Comparison of ENCODE assay signal across 11 cellular contexts in the genomic region with DNA sequence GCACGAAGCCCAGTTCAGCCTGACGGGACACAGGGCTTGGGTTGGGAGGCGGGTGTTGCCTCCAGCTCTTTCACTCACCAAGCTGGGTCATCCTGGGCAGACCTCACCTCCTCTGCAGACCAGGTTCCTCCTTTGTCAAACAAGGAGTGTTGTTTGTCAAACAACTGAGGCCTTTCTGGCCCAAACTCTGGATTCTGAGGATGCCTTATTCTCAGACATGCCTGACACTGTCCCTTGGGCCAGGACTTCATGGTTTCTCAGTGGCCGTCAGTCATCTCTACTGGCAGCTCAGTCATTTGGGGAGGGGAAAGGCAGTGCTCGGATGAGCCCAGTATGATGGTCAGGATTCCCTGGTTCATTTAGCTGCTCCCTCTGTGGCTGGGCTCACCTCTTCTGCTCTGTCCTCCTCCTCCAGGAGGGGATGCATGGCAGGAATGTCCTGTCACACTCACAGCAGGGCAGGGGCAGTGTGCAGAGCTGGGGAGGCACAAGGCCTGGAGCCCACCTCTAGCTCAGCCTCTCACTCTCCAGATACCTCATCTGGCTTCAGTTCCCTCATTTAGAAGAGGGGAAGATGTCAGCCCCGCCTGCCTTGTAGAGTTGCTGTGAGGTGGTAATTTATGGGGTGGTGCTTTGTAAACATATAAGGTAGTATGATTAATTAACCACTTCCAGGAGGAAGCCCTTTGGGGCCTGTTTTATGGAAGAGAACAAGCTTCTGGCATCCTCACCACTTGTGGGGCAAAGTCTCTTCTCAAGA. TPM values are rescaled to one million over a fixed set of nuclear protein-coding genes. Genes with fewer than 3 reads are reported as not detected.
DNase-seq lines count a peak whose midpoint lies in the region; ATAC-seq and TF ChIP-seq lines count a peak whose summit lies in the region.
"Had no signal": no experiment of that assay in that cellular context is flagged by ENCODE, and none has a peak within 500 bp of the region (broad histone marks: within the 10 kb centered on the region; RNA-seq: fewer than 3 reads in every experiment).

No MANE protein-coding gene starts in this region.

- intact Hi-C loops in cardiac septum (cut with DNase I), result no loop called here
- intact Hi-C loops in Right ventricle myocardium inferior (cut with DNase I), result no loop called here
- intact Hi-C loops in activated CD4-positive, alpha-beta memory T cell treated with anti-CD3 and anti-CD28 coated beads for 36 hours (cut with micrococcal nuclease), result loop anchor here (1.0 to 10.0 kb wide), 3 partner anchors 7 to 603 kb away; a partner anchor contains a TSS
- intact Hi-C loops in lower lobe of right lung (cut with DNase I), result no loop called here
- intact Hi-C loops in vagina (cut with DNase I), result no loop called here

- CTCF ChIA-PET in activated CD4-positive, alpha-beta memory T cell treated with anti-CD3 and anti-CD28 coated beads for 36 hours (lab: Charles Lee), result interaction anchor here (1.0 to 5.3 kb wide), 7 partner anchors 12 to 625 kb away, joined by 3 to 39 read pairs (median 5); no protein-coding TSS in a partner anchor

- peak overlapping the region; percentile 25 for H3K27ac ChIP-seq in lower lobe of right lung
- peak overlapping the region; percentile 62 for H3K27ac ChIP-seq in vagina

- peaks cover 62% of the 10 kb centered on the region for H3K36me3 Mint-ChIP-seq in activated CD4-positive, alpha-beta memory T cell treated with anti-CD3 and anti-CD28 coated beads for 36 hours

- DNase-seq in cardiac septum (ENCODE audit: low spot score) (peak; percentile 67), Right ventricle myocardium inferior (ENCODE audit: missing footprints) (no peak), lower lobe of right lung (no peak), vagina (ENCODE audit: extremely low spot score in 2 of 2) (no peak), NCI-H1436 (lab: John Stamatoyannopoulos, UW) (no peak), SHP77 (lab: John Stamatoyannopoulos, UW) (no peak)
- no peak for DNase-seq in activated CD4-positive, alpha-beta memory T cell treated with anti-CD3 and anti-CD28 coated beads for 36 hours
- DNase-seq: COR-L47 had no signal

- H3K36me3 ChIP-seq in lower lobe of right lung (no peaks in the 10 kb centered on the region), vagina (no peaks in the 10 kb centered on the region)
- H3K36me3 ChIP-seq: adrenal gland had no signal

- H3K27ac Mint-ChIP-seq in activated CD4-positive, alpha-beta memory T cell treated with anti-CD3 and anti-CD28 coated beads for 36 hours, result peak overlapping the region; percentile 95

- no peaks in the 10 kb centered on the region for H3K9me3 Mint-ChIP-seq in activated CD4-positive, alpha-beta memory T cell treated with anti-CD3 and anti-CD28 coated beads for 36 hours

- no peaks in the 10 kb centered on the region for H3K27me3 ChIP-seq in lower lobe of right lung (ENCODE audit: low read depth)
- no peaks in the 10 kb centered on the region for H3K27me3 ChIP-seq in vagina
- H3K27me3 ChIP-seq: adrenal gland had no signal

- POLR2A ChIA-PET in activated CD4-positive, alpha-beta memory T cell treated with anti-CD3 and anti-CD28 coated beads for 36 hours (lab: Charles Lee), result interaction anchor here (1.1 to 1.3 kb wide), 2 partner anchors 11 to 12 kb away, joined by 3 read pairs; no protein-coding TSS in a partner anchor

- TF ChIP-seq CTCF in lower lobe of right lung (IDR thresholded peaks at IDR 0.05) (no peak), vagina (IDR thresholded peaks at IDR 0.05) (no peak)

- peaks cover 97% of the 10 kb centered on the region for H3K4me1 Mint-ChIP-seq in activated CD4-positive, alpha-beta memory T cell treated with anti-CD3 and anti-CD28 coated beads for 36 hours (ENCODE audit: low read depth)

- H3K9me3 ChIP-seq in lower lobe of right lung, result no peaks in the 10 kb centered on the region
- H3K9me3 ChIP-seq in vagina, result no peaks in the 10 kb centered on the region
- H3K9me3 ChIP-seq: adrenal gland had no signal

- ATAC-seq in Right ventricle myocardium inferior (no peak), lower lobe of right lung (no peak), GM19452 (IDR thresholded peaks at IDR 0.05; ENCODE audit: unreplicated experiment) (no peak)
- ATAC-seq: Panc1 had no signal

- no peak overlapping the region for H3K4me3 Mint-ChIP-seq in activated CD4-positive, alpha-beta memory T cell treated with anti-CD3 and anti-CD28 coated beads for 36 hours

- TF ChIP-seq POLR2A in vagina (IDR thresholded peaks at IDR 0.05), result no peak

- H3K27me3 Mint-ChIP-seq in activated CD4-positive, alpha-beta memory T cell treated with anti-CD3 and anti-CD28 coated beads for 36 hours, result no peaks in the 10 kb centered on the region

- no peak overlapping the region for H3K4me3 ChIP-seq in lower lobe of right lung
- no peak overlapping the region for H3K4me3 ChIP-seq in vagina
- H3K4me3 ChIP-seq: adrenal gland had no signal

- H3K4me1 ChIP-seq in lower lobe of right lung (peaks cover 99% of the 10 kb centered on the region), vagina (peaks cover 95% of the 10 kb centered on the region)

RNA-seq across cellular contexts. Expression of a gene that starts 20.7 kb away (rescaled TPM):
- total RNA-seq in cardiac septum (31.9 TPM), Right ventricle myocardium inferior (46.4 TPM), lower lobe of right lung (10.6 TPM), vagina (286 TPM)
- 10 to 100 TPM; 67.6 to 73.6 TPM for total RNA-seq in activated CD4-positive, alpha-beta memory T cell treated with anti-CD3 and anti-CD28 coated beads for 36 hours
